1 cellular context compared by ENCODE assay signal in genomic region chr6:36120539-36120938, GRCh38.
TF ChIP-seq lines count a peak whose summit lies in the region.

No MANE protein-coding gene starts in this region.

TF ChIP-seq in K562, 482 proteins besides CTCF, POLR2A, EP300 and RAD21 (continued from another document):
- TF ChIP-seq TSHZ1 (CRISPR knock-in tag; IDR thresholded peaks at IDR 0.05) (no peak), E2F1 (CRISPR knock-in tag; IDR thresholded peaks at IDR 0.05) (no peak), CBX2 (IDR thresholded peaks at IDR 0.05; ENCODE audit: insufficient read depth, low read length, poor library complexity, severe bottlenecking) (no peak), RBFOX2 (IDR thresholded peaks at IDR 0.05; ENCODE audit: low read depth, low read length) (no peak)
- TF ChIP-seq, protein P1, sequence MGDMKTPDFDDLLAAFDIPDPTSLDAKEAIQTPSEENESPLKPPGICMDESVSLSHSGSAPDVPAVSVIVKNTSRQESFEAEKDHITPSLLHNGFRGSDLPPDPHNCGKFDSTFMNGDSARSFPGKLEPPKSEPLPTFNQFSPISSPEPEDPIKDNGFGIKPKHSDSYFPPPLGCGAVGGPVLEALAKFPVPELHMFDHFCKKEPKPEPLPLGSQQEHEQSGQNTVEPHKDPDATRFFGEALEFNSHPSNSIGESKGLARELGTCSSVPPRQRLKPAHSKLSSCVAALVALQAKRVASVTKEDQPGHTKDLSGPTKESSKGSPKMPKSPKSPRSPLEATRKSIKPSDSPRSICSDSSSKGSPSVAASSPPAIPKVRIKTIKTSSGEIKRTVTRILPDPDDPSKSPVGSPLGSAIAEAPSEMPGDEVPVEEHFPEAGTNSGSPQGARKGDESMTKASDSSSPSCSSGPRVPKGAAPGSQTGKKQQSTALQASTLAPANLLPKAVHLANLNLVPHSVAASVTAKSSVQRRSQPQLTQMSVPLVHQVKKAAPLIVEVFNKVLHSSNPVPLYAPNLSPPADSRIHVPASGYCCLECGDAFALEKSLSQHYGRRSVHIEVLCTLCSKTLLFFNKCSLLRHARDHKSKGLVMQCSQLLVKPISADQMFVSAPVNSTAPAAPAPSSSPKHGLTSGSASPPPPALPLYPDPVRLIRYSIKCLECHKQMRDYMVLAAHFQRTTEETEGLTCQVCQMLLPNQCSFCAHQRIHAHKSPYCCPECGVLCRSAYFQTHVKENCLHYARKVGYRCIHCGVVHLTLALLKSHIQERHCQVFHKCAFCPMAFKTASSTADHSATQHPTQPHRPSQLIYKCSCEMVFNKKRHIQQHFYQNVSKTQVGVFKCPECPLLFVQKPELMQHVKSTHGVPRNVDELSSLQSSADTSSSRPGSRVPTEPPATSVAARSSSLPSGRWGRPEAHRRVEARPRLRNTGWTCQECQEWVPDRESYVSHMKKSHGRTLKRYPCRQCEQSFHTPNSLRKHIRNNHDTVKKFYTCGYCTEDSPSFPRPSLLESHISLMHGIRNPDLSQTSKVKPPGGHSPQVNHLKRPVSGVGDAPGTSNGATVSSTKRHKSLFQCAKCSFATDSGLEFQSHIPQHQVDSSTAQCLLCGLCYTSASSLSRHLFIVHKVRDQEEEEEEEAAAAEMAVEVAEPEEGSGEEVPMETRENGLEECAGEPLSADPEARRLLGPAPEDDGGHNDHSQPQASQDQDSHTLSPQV (IDR thresholded peaks at IDR 0.05), result peak; percentile 64
